Comparison of ENCODE assay signal across 14 cellular contexts in the genomic region with DNA sequence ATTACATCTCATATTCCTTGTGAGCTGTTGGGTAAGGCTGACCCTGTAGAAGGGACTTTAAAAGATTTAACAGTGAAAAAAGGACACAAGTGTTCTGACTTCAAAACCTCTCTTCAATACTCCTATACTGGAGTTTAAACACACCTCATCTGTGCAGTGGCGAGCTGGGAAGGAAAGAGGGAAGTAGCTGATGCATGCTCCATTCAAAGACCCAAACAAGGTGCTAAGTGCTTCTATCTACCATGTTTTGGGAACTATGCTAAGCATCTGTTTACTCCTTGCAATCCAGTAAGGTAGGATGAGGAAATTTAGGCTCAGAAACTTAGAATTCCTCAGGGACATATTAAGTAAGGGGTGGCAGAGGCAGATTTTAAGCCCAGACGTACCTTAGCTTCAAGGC.
"Had no signal": no experiment of that assay in that cellular context is flagged by ENCODE, and none has a peak within 500 bp of the region (broad histone marks: within the 10 kb centered on the region; RNA-seq: fewer than 3 reads in every experiment).

No MANE protein-coding gene starts in this region.

- H3K36me3 ChIP-seq: esophagus squamous epithelium, neutrophil, tibial artery, upper lobe of right lung, vagina had no signal

- H3K9me3 ChIP-seq: esophagus squamous epithelium, mucosa of descending colon, neutrophil, tibial artery, upper lobe of right lung, vagina had no signal

- H3K27me3 ChIP-seq: esophagus squamous epithelium, hepatocyte, neutrophil, tibial artery, upper lobe of right lung, vagina had no signal

- H3K27ac ChIP-seq: esophagus squamous epithelium, hepatocyte, neutrophil, tibial artery, upper lobe of right lung, vagina had no signal

- H3K79me2 ChIP-seq: hepatocyte had no signal

- DNase-seq: effector memory CD8-positive, alpha-beta T cell; esophagus squamous epithelium; foreskin fibroblast; mucosa of descending colon; naive thymus-derived CD8-positive, alpha-beta T cell; right cardiac atrium; stimulated activated CD4-positive, alpha-beta T cell treated with anti-CD3 and anti-CD28 coated beads, Interleukin-4, amount 100 ng/mL, for 1 hour; stimulated activated CD8-positive, alpha-beta memory T cell treated with anti-CD3 and anti-CD28 coated beads, Interleukin-4, amount 100 ng/mL, for 48 hours; tibial artery; upper lobe of right lung had no signal

- H2AFZ ChIP-seq: hepatocyte had no signal

- ATAC-seq: effector memory CD8-positive, alpha-beta T cell; mucosa of descending colon; naive thymus-derived CD8-positive, alpha-beta T cell; right cardiac atrium; stimulated activated effector memory CD8-positive, alpha-beta T cell treated with anti-CD3 and anti-CD28 coated beads, Interleukin-12 subunit alpha, Interleukin-12 subunit beta, amount 100 ng/mL, for 72 hours; upper lobe of right lung had no signal

- H3K4me2 ChIP-seq: hepatocyte had no signal

- H3K4me3 ChIP-seq: esophagus squamous epithelium, hepatocyte, mucosa of descending colon, tibial artery, upper lobe of right lung, vagina had no signal
